Comparison of ENCODE assay signal across 11 cellular contexts in genomic region chr1:204971700-204972336, GRCh38.
DNase-seq lines count a peak whose midpoint lies in the region; ATAC-seq, FAIRE-seq and TF ChIP-seq lines count a peak whose summit lies in the region.
"Had no signal": no experiment of that assay in that cellular context is flagged by ENCODE, and none has a peak within 500 bp of the region (broad histone marks: within the 10 kb centered on the region; RNA-seq: fewer than 3 reads in every experiment).

No MANE protein-coding gene starts in this region.

- ATAC-seq in left cardiac atrium = peak in 1 of 2 donors; percentile 36
- ATAC-seq in HG02885 (IDR thresholded peaks at IDR 0.05; ENCODE audit: poor library complexity, unreplicated experiment) = no peak

- in situ Hi-C loops in SK-MEL-5 (cut with HindIII; ENCODE audit: low pct_unique_long_range_greater_than_20kb, low sequenced_read_pairs) = no loop called here

- no peak overlapping the region for H3K4me3 ChIP-seq in fibroblast of the aortic adventitia (ENCODE audit: low read depth, low read length)
- H3K4me3 ChIP-seq: adrenal gland had no signal

- intact Hi-C loops in left cardiac atrium (cut with DNase I) (no loop called here), cardiac septum (cut with DNase I) (no loop called here)

- DNase-seq in left cardiac atrium (peak; percentile 47), cardiac septum (ENCODE audit: low spot score) (no peak), SK-MEL-5 (ENCODE audit: low read depth, low spot score) (peak; percentile 14), fibroblast of the aortic adventitia (ENCODE audit: low read depth) (peak; percentile 69), urothelium cell line (ENCODE audit: low spot score) (peak; percentile 65), T-helper 1 cell (no peak)
- no peak for DNase-seq in activated naive CD4-positive, alpha-beta T cell treated with anti-CD3 and anti-CD28 coated beads, Interleukin-2, amount 50 U/mL, for 16 hours
- DNase-seq: adrenal gland, C1 segment of cervical spinal cord, NCI-H1417 had no signal

- FAIRE-seq in urothelium cell line (lab: Jason Lieb, UNC) = no peak

- peak; percentile 8 for TF ChIP-seq CTCF in fibroblast of the aortic adventitia (IDR thresholded peaks at IDR 0.05; ENCODE audit: insufficient read depth, low read length)

Comparison
In these comparisons a context has a peak if more than half of its experiments do, and no peak if none do; other contexts are left out.
1. DNase-seq: peak in left cardiac atrium (single experiment), SK-MEL-5 (single experiment), fibroblast of the aortic adventitia (single experiment) and urothelium cell line (single experiment); none in cardiac septum (single experiment), T-helper 1 cell (0 of 5) and activated naive CD4-positive, alpha-beta T cell treated with anti-CD3 and anti-CD28 coated beads, Interleukin-2, amount 50 U/mL, for 16 hours (single experiment).